22 cellular contexts compared by ENCODE assay signal in the genomic region with DNA sequence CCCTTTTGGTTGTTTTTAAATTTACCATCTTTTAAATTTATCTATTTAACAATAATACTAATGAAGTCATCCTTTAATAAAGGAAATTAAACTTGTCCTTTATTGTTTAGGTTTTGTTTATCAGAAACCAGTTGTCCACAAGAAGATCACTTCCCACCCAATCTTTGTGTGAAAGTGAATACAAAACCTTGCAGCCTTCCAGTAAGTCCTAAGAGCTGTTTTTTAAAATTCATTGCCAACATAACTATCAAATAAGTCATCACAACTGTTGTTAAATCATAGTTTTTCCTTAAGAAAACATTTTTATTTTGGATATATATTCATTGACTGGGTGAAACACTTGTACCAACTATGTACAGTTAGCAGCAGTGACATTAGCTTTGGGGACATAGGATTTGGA. TPM values are rescaled to one million over a fixed set of nuclear protein-coding genes. Genes with fewer than 3 reads are reported as not detected.
DNase-seq lines count a peak whose midpoint lies in the region; ATAC-seq, FAIRE-seq and TF ChIP-seq lines count a peak whose summit lies in the region.
"Had no signal": no experiment of that assay in that cellular context is flagged by ENCODE, and none has a peak within 500 bp of the region (broad histone marks: within the 10 kb centered on the region; RNA-seq: fewer than 3 reads in every experiment).

No MANE protein-coding gene starts in this region.

- FAIRE-seq in endometrium (lab: Jason Lieb, UNC) (peak; percentile 4), islet of Langerhans (lab: Jason Lieb, UNC) (peak; percentile 13)
- FAIRE-seq: D721Med, GM12878 had no signal

- ATAC-seq in foreskin keratinocyte, result no peak
- ATAC-seq: GM12878 had no signal

- no peak overlapping the region for H3K4me3 ChIP-seq in AG10803 (ENCODE audit: low read length)
- H3K4me3 ChIP-seq: GM12878, Peyer's patch, SJSA1 had no signal

- no peak overlapping the region for H3K27ac ChIP-seq in foreskin keratinocyte
- H3K27ac ChIP-seq: Peyer's patch, SJSA1 had no signal

- DNase-seq in AG10803 (ENCODE audit: low read depth) (peak; percentile 16), LHCN-M2 (ENCODE audit: low read depth) (peak; percentile 36), hippocampal formation (lab: John Stamatoyannopoulos, UW) (no peak), NCI-H82 treated with DMSO at 0.1 percent for 48 hours (lab: John Stamatoyannopoulos, UW; ENCODE audit: unreplicated experiment) (no peak), cerebellar cortex (ENCODE audit: low spot score) (no peak), foreskin keratinocyte (no peak)
- DNase-seq: BE2C, DMS53, H9, KG1, NCI-H1105, NCI-H2029 treated with DMSO at 0.1 percent for 48 hours, NCI-H2171, NCI-H345, NCI-H524, NCI-H82, Peyer's patch had no signal

- no peaks in the 10 kb centered on the region for H3K4me1 ChIP-seq in foreskin keratinocyte
- H3K4me1 ChIP-seq: BE2C, Peyer's patch, SJSA1 had no signal

- TF ChIP-seq CTCF in AG10803 (conservative IDR thresholded peaks at IDR 0.05; ENCODE audit: low read length) (no peak), foreskin keratinocyte (conservative IDR thresholded peaks at IDR 0.05) (no peak)

- no peaks in the 10 kb centered on the region for H3K27me3 ChIP-seq in foreskin keratinocyte
- H3K27me3 ChIP-seq: BE2C, Peyer's patch, SJSA1 had no signal

RNA-seq across cellular contexts. Expression of gene CALML4, which starts 59.4 kb away (rescaled TPM):
- 2.0 and 2.2 TPM in 2 replicates for total RNA-seq in LHCN-M2 (2014; rRNA removed)
- 1.1 TPM for polyA plus RNA-seq in LHCN-M2 (2012)
- total RNA-seq in foreskin keratinocyte, result 4.3 and 4.4 TPM in 2 replicates
- 5.5 and 8.1 TPM in 2 replicates for polyA plus RNA-seq in foreskin keratinocyte

Comparison
In these comparisons a context has a peak if more than half of its experiments do, and no peak if none do; other contexts are left out.
1. DNase-seq: peak in AG10803 (single experiment) and LHCN-M2 (single experiment); none in hippocampal formation (0 of 2), NCI-H82 treated with DMSO at 0.1 percent for 48 hours (single experiment), cerebellar cortex (single experiment) and foreskin keratinocyte (0 of 2).